Comparison of ENCODE assay signal across 10 cellular contexts in genomic region chr12:96350982-96351381, GRCh38. TPM values are rescaled to one million over a fixed set of nuclear protein-coding genes. Genes with fewer than 3 reads are reported as not detected.
DNase-seq lines count a peak whose midpoint lies in the region; ATAC-seq, FAIRE-seq and TF ChIP-seq lines count a peak whose summit lies in the region.
"Had no signal": no experiment of that assay in that cellular context is flagged by ENCODE, and none has a peak within 500 bp of the region (broad histone marks: within the 10 kb centered on the region; RNA-seq: fewer than 3 reads in every experiment).

No MANE protein-coding gene starts in this region.

- H3K27ac ChIP-seq in astrocyte (ENCODE audit: low read depth, low read length) (no peak overlapping the region), upper lobe of left lung (no peak overlapping the region)

- no peak for TF ChIP-seq EP300 in upper lobe of left lung (IDR thresholded peaks at IDR 0.05)

- 85 to 96% methylated on average over 1 of the region's 1 CpG for WGBS in upper lobe of left lung, 2 donors

- H3K4me1 ChIP-seq in astrocyte (ENCODE audit: insufficient read depth, low read length), result no peaks in the 10 kb centered on the region
- peaks cover 27 to 58% (median 40%) of the 10 kb centered on the region in 4 donors for H3K4me1 ChIP-seq in upper lobe of left lung

- H3K9me3 ChIP-seq in astrocyte (ENCODE audit: insufficient read depth, low read depth, low read length), result no peaks in the 10 kb centered on the region
- H3K9me3 ChIP-seq in upper lobe of left lung, result no peaks in the 10 kb centered on the region
- H3K9me3 ChIP-seq in MG63, result peaks cover 3% of the 10 kb centered on the region

- peaks cover 92% of the 10 kb centered on the region for H4K20me1 ChIP-seq in astrocyte (ENCODE audit: insufficient read depth, low read length)

- H3K79me2 ChIP-seq in astrocyte (ENCODE audit: insufficient read depth, low read length), result peaks cover 99% of the 10 kb centered on the region

- H3K4me3 ChIP-seq in astrocyte (ENCODE audit: insufficient read depth, low read depth, low read length), result no peak overlapping the region
- H3K4me3 ChIP-seq in upper lobe of left lung, result no peak overlapping the region
- no peak overlapping the region for H3K4me3 ChIP-seq in MG63

- H3K9me3 Mint-ChIP-seq in activated naive CD4-positive, alpha-beta T cell treated with anti-CD3 and anti-CD28 coated beads, Interleukin-2, amount 50 U/mL, for 72 hours, result no peaks in the 10 kb centered on the region
- no peaks in the 10 kb centered on the region for H3K9me3 Mint-ChIP-seq in activated naive CD4-positive, alpha-beta T cell treated with anti-CD3 and anti-CD28 coated beads, Interleukin-2, amount 10 ng/mL, durations not matched to agents 7 days and 5 days
- H3K9me3 Mint-ChIP-seq in astrocyte (ENCODE audit: unreplicated experiment), result no peaks in the 10 kb centered on the region

- H3K27ac Mint-ChIP-seq in activated naive CD4-positive, alpha-beta T cell treated with anti-CD3 and anti-CD28 coated beads, Interleukin-2, amount 50 U/mL, for 72 hours, result peak overlapping the region in 1 of 2 donors; percentile 64
- H3K27ac Mint-ChIP-seq in activated naive CD4-positive, alpha-beta T cell treated with anti-CD3 and anti-CD28 coated beads, Interleukin-2, amount 10 ng/mL, durations not matched to agents 7 days and 5 days, result no peak overlapping the region
- peak overlapping the region; percentile 91 for H3K27ac Mint-ChIP-seq in astrocyte (ENCODE audit: unreplicated experiment)

- no peak for FAIRE-seq in astrocyte (lab: Jason Lieb, UNC)

- CTCF ChIA-PET in activated naive CD4-positive, alpha-beta T cell treated with anti-CD3 and anti-CD28 coated beads, Interleukin-2, amount 10 ng/mL, durations not matched to agents 7 days and 5 days (lab: Charles Lee), result no interaction called here

- no peaks in the 10 kb centered on the region for H3K36me3 ChIP-seq in astrocyte (ENCODE audit: insufficient read depth, low read length)
- H3K36me3 ChIP-seq in upper lobe of left lung, result no peaks in the 10 kb centered on the region
- peaks cover 2% of the 10 kb centered on the region for H3K36me3 ChIP-seq in MG63

- TF ChIP-seq CTCF in astrocyte (IDR thresholded peaks at IDR 0.05; ENCODE audit: insufficient read depth, low read depth, low read length) (no peak), upper lobe of left lung (IDR thresholded peaks at IDR 0.05) (no peak)

- no peaks in the 10 kb centered on the region for H3K27me3 Mint-ChIP-seq in activated naive CD4-positive, alpha-beta T cell treated with anti-CD3 and anti-CD28 coated beads, Interleukin-2, amount 10 ng/mL, durations not matched to agents 7 days and 5 days
- H3K27me3 Mint-ChIP-seq in astrocyte (ENCODE audit: low read depth, unreplicated experiment), result no peaks in the 10 kb centered on the region

- no peak for TF ChIP-seq POLR2A in upper lobe of left lung (IDR thresholded peaks at IDR 0.05)

- H3K27me3 ChIP-seq in astrocyte (ENCODE audit: insufficient read depth, low read length) (no peaks in the 10 kb centered on the region), upper lobe of left lung (no peaks in the 10 kb centered on the region), MG63 (no peaks in the 10 kb centered on the region)

- peak; percentile 79 to 93 for ATAC-seq in activated naive CD4-positive, alpha-beta T cell treated with anti-CD3 and anti-CD28 coated beads, Interleukin-2, amount 50 U/mL, for 72 hours
- ATAC-seq in upper lobe of left lung (ENCODE audit: low FRiP score in 2 of 2) (peak; percentile 61 to 74), GM18519 (IDR thresholded peaks at IDR 0.05; ENCODE audit: low FRiP score, unreplicated experiment) (no peak)

- no peak overlapping the region for H3K4me2 ChIP-seq in astrocyte (ENCODE audit: low read length)

- H2AFZ ChIP-seq in astrocyte (ENCODE audit: low read depth, low read length), result no peak overlapping the region

- no peak overlapping the region for H3K4me3 Mint-ChIP-seq in activated naive CD4-positive, alpha-beta T cell treated with anti-CD3 and anti-CD28 coated beads, Interleukin-2, amount 10 ng/mL, durations not matched to agents 7 days and 5 days
- no peak overlapping the region for H3K4me3 Mint-ChIP-seq in astrocyte (ENCODE audit: unreplicated experiment)

- no peak for DNase-seq in activated naive CD4-positive, alpha-beta T cell treated with anti-CD3 and anti-CD28 coated beads, Interleukin-2, amount 50 U/mL, for 72 hours (ENCODE audit: low spot score in 2 of 2)
- no peak for DNase-seq in activated naive CD4-positive, alpha-beta T cell treated with anti-CD3 and anti-CD28 coated beads, Interleukin-2, amount 10 ng/mL, durations not matched to agents 7 days and 5 days
- DNase-seq in Kasumi-1 (lab: John Stamatoyannopoulos, UW) (peak; percentile 36 to 38), astrocyte (ENCODE audit: low read depth) (no peak), upper lobe of left lung (no peak), MG63 (no peak)
- DNase-seq in stimulated activated CD4-positive, alpha-beta T cell treated with anti-CD3 and anti-CD28 coated beads, Interleukin-12 subunit alpha, Interleukin-12 subunit beta, amount 100 ng/mL, for 4 hours, result no peak
- DNase-seq: activated naive CD4-positive, alpha-beta T cell; stimulated activated naive CD4-positive, alpha-beta T cell had no signal

- H3K9ac ChIP-seq in astrocyte (ENCODE audit: low read length), result no peak overlapping the region

- peaks cover 49% of the 10 kb centered on the region for H3K4me1 Mint-ChIP-seq in activated naive CD4-positive, alpha-beta T cell treated with anti-CD3 and anti-CD28 coated beads, Interleukin-2, amount 10 ng/mL, durations not matched to agents 7 days and 5 days
- peaks cover 49% of the 10 kb centered on the region for H3K4me1 Mint-ChIP-seq in astrocyte (ENCODE audit: low read depth, unreplicated experiment)

- peaks cover 0 to 11% of the 10 kb centered on the region in 2 donors for H3K36me3 Mint-ChIP-seq in activated naive CD4-positive, alpha-beta T cell treated with anti-CD3 and anti-CD28 coated beads, Interleukin-2, amount 50 U/mL, for 72 hours
- H3K36me3 Mint-ChIP-seq in activated naive CD4-positive, alpha-beta T cell treated with anti-CD3 and anti-CD28 coated beads, Interleukin-2, amount 10 ng/mL, durations not matched to agents 7 days and 5 days, result peaks cover 5% of the 10 kb centered on the region
- H3K36me3 Mint-ChIP-seq in astrocyte (ENCODE audit: low read depth, unreplicated experiment), result no peaks in the 10 kb centered on the region

RNA-seq across cellular contexts. Expression of gene CDK17, which starts 49.3 kb away (rescaled TPM):
- 10 to 100 TPM; 43.5 to 51.0 TPM for total RNA-seq in activated naive CD4-positive, alpha-beta T cell treated with anti-CD3 and anti-CD28 coated beads, Interleukin-2, amount 50 U/mL, for 72 hours
- 53.0 and 64.2 TPM in 2 replicates for total RNA-seq in astrocyte
- total RNA-seq in upper lobe of left lung, result 10 to 100 TPM; 31.5 to 71.8 (median 42.5) TPM
- 18.4 and 57.2 TPM in 2 replicates for total RNA-seq in MG63 (2014; rRNA removed; shearing (Covaris generic); ENCODE audit: low replicate concordance)

Comparison
In these comparisons a context has a peak if more than half of its experiments do, and no peak if none do; other contexts are left out.
1. DNase-seq: peak in Kasumi-1 (2 of 2); none in activated naive CD4-positive, alpha-beta T cell treated with anti-CD3 and anti-CD28 coated beads, Interleukin-2, amount 50 U/mL, for 72 hours (0 of 2), activated naive CD4-positive, alpha-beta T cell treated with anti-CD3 and anti-CD28 coated beads, Interleukin-2, amount 10 ng/mL, durations not matched to agents 7 days and 5 days (single experiment), astrocyte (single experiment), upper lobe of left lung (0 of 2), stimulated activated CD4-positive, alpha-beta T cell treated with anti-CD3 and anti-CD28 coated beads, Interleukin-12 subunit alpha, Interleukin-12 subunit beta, amount 100 ng/mL, for 4 hours (single experiment) and MG63 (single experiment).